ENCODE assay signal across 9 cellular contexts in the genomic region with DNA sequence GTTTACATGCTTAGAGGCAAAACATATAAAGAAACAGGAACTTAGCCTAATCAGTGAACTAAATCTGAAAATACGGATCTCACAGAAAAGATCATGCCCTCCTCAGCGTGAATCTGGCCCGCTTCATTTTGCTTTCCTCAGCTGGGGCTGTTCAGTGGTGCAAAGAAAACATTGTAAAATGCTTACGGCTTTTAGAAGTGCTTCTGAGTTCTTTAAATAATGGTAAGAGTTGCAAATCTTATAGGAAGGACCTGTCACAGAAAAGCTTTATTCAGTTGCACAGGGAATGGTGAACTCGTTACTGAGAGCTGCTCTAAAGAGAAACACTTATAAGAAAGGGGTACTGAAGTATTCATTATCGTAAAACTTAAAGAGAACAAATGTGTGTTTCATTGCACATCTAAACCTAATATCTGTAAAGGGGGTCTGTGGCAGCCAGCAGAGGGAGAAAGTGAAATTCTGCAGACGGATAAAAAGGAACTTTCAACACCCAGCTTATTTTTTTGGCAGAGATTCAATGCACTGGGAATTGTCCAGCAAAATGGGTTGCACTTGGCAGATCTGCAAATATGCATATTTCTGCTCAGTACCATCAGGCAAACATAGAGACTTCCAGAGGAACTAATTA.
A peak's percentile ranks its signal among the peaks of the same experiment; 100 is the strongest.
DNase-seq lines count a peak whose midpoint lies in the region; ATAC-seq and TF ChIP-seq lines count a peak whose summit lies in the region.
"Had no signal": no experiment of that assay in that cellular context is flagged by ENCODE, and none has a peak within 500 bp of the region (broad histone marks: within the 10 kb centered on the region; RNA-seq: fewer than 3 reads in every experiment).

No MANE protein-coding gene starts in this region.

- intact Hi-C loops in ovary (cut with DNase I) (no loop called here), Calu3 (cut with micrococcal nuclease; ENCODE audit: unreplicated experiment) (no loop called here), Caco-2 (cut with micrococcal nuclease; ENCODE audit: unreplicated experiment) (no loop called here)

- no peak overlapping the region for H3K4me3 ChIP-seq in HUES64 (ENCODE audit: low read length)
- peak overlapping the region; percentile 21 for H3K4me3 ChIP-seq in ovary
- no peak overlapping the region for H3K4me3 ChIP-seq in Caco-2 (ENCODE audit: low read depth, low read length)

- H3K36me3 ChIP-seq in HUES64 (ENCODE audit: insufficient read depth, low read length) (peaks cover 2% of the 10 kb centered on the region; the same call in 1 of the 2 replicates), ovary (no peaks in the 10 kb centered on the region), Caco-2 (ENCODE audit: control insufficient read depth, insufficient read depth, low read length) (no peaks in the 10 kb centered on the region)

- no peak for TF ChIP-seq EP300 in ovary (IDR thresholded peaks at IDR 0.05)

- TF ChIP-seq CTCF in ovary (IDR thresholded peaks at IDR 0.05) (no peak), Calu3 (IDR thresholded peaks at IDR 0.05; ENCODE audit: unreplicated experiment) (no peak), Caco-2 (IDR thresholded peaks at IDR 0.05; ENCODE audit: insufficient read depth in 1 of 2, low read depth in 1 of 2, low read length in 1 of 2, severe bottlenecking in 1 of 2, unreplicated experiment in 1 of 2) (no peak)

- POLR2A ChIA-PET in Caco-2 (lab: Charles Lee) = no interaction called here
- POLR2A ChIA-PET in T-cell (lab: Charles Lee) = no interaction called here

- H3K27ac ChIP-seq in HUES64 (ENCODE audit: low read depth, low read length) (peak overlapping the region; percentile 3; the same call in 1 of the 2 replicates), ovary (no peak overlapping the region)

- H3K36me3 Mint-ChIP-seq in Calu3 (ENCODE audit: insufficient read depth, unreplicated experiment) = no peaks in the 10 kb centered on the region
- H3K36me3 Mint-ChIP-seq in Caco-2 (ENCODE audit: insufficient read depth, unreplicated experiment) = no peaks in the 10 kb centered on the region
- H3K36me3 Mint-ChIP-seq in T-cell = no peaks in the 10 kb centered on the region
- H3K36me3 Mint-ChIP-seq: activated naive CD8-positive, alpha-beta T cell treated with anti-CD3 and anti-CD28 coated beads, Interleukin-2, amount 10 ng/mL, durations not matched to agents 7 days and 5 days had no signal

- H3K9ac ChIP-seq in HUES64 (ENCODE audit: low read depth, low read length) = no peak overlapping the region

- DNase-seq in GM03348 (ENCODE audit: low spot score) (peak; percentile 63), epidermal melanocyte (ENCODE audit: insufficient read length, low spot score) (peak; percentile 39), ovary (peak in 3 of 5 donors; percentile 23 to 30 (median 28)), NCI-H1417 treated with DMSO at 0.1 percent for 48 hours (lab: John Stamatoyannopoulos, UW) (no peak), Calu3 (no peak), Caco-2 (no peak), T-cell (no peak)
- DNase-seq: activated naive CD8-positive, alpha-beta T cell treated with anti-CD3 and anti-CD28 coated beads, Interleukin-2, amount 10 ng/mL, durations not matched to agents 7 days and 5 days had no signal

- no peak for ATAC-seq in T-cell (replicated peaks in 1 of 4)

- H3K9me3 Mint-ChIP-seq in Calu3 (ENCODE audit: low read depth, unreplicated experiment) (no peaks in the 10 kb centered on the region), Caco-2 (ENCODE audit: unreplicated experiment) (no peaks in the 10 kb centered on the region), T-cell (no peaks in the 10 kb centered on the region)
- H3K9me3 Mint-ChIP-seq: activated naive CD8-positive, alpha-beta T cell treated with anti-CD3 and anti-CD28 coated beads, Interleukin-2, amount 10 ng/mL, durations not matched to agents 7 days and 5 days had no signal

- CTCF ChIA-PET in Calu3 (lab: Charles Lee) (interaction anchor here (0.7 kb wide), 1 partner anchor 1653 kb away, joined by 5 read pairs; no protein-coding TSS in a partner anchor), Caco-2 (lab: Charles Lee) (interaction anchor here (0.6 to 1.1 kb wide), 3 partner anchors 26 to 69 kb away, joined by 3 to 11 read pairs (median 5); no protein-coding TSS in a partner anchor), T-cell (lab: Charles Lee) (no interaction called here)

- H3K27me3 Mint-ChIP-seq in Calu3 (ENCODE audit: unreplicated experiment) (no peaks in the 10 kb centered on the region), Caco-2 (ENCODE audit: insufficient read depth, unreplicated experiment) (no peaks in the 10 kb centered on the region), T-cell (peaks cover 3 to 8% of the 10 kb centered on the region in 2 donors)

- H3K4me3 Mint-ChIP-seq in Calu3 (ENCODE audit: low read depth, unreplicated experiment) (no peak overlapping the region), Caco-2 (ENCODE audit: unreplicated experiment) (no peak overlapping the region), T-cell (no peak overlapping the region)
- H3K4me3 Mint-ChIP-seq: activated naive CD8-positive, alpha-beta T cell treated with anti-CD3 and anti-CD28 coated beads, Interleukin-2, amount 10 ng/mL, durations not matched to agents 7 days and 5 days had no signal

- no peak overlapping the region for H3K27ac Mint-ChIP-seq in Calu3 (ENCODE audit: unreplicated experiment)
- no peak overlapping the region for H3K27ac Mint-ChIP-seq in Caco-2 (ENCODE audit: unreplicated experiment)
- H3K27ac Mint-ChIP-seq in T-cell = no peak overlapping the region
- H3K27ac Mint-ChIP-seq: activated naive CD8-positive, alpha-beta T cell treated with anti-CD3 and anti-CD28 coated beads, Interleukin-2, amount 10 ng/mL, durations not matched to agents 7 days and 5 days had no signal

- BruUV-seq in Calu3 (replicated peaks; lab: Mats Ljungman, UMichigan) (no TSS peak), Caco-2 (replicated peaks; lab: Mats Ljungman, UMichigan) (no TSS peak)

- WGBS in HUES64 = 89% methylated on average over 7 of the region's 7 CpGs
- 5 to 6% (median 5%) methylated on average over 7 of the region's 7 CpGs for WGBS in ovary, 3 donors

- no peaks in the 10 kb centered on the region for H3K27me3 ChIP-seq in HUES64 (ENCODE audit: insufficient read depth, low read length)
- H3K27me3 ChIP-seq in ovary = no peaks in the 10 kb centered on the region
- no peaks in the 10 kb centered on the region for H3K27me3 ChIP-seq in Caco-2 (replicated peaks; ENCODE audit: control insufficient read depth, insufficient read depth, low read length)

- TF ChIP-seq POLR2A in ovary (IDR thresholded peaks at IDR 0.05) = no peak

- H3K4me1 Mint-ChIP-seq in Calu3 (ENCODE audit: low read depth, unreplicated experiment) (no peaks in the 10 kb centered on the region), Caco-2 (ENCODE audit: low read depth, unreplicated experiment) (peaks cover 10% of the 10 kb centered on the region), T-cell (peaks cover 0 to 6% (median 5%) of the 10 kb centered on the region in 3 donors)
- H3K4me1 Mint-ChIP-seq: activated naive CD8-positive, alpha-beta T cell treated with anti-CD3 and anti-CD28 coated beads, Interleukin-2, amount 10 ng/mL, durations not matched to agents 7 days and 5 days had no signal

- peaks cover 19% of the 10 kb centered on the region; the same call in 1 of the 2 replicates for H3K4me1 ChIP-seq in HUES64 (ENCODE audit: insufficient read depth, low read length)
- no peaks in the 10 kb centered on the region for H3K4me1 ChIP-seq in ovary (ENCODE audit: insufficient read depth)
- H3K4me1 ChIP-seq in Caco-2 = no peaks in the 10 kb centered on the region

- H3K9me3 ChIP-seq in HUES64 (ENCODE audit: insufficient read depth, low read depth, low read length) (no peaks in the 10 kb centered on the region), ovary (no peaks in the 10 kb centered on the region), Caco-2 (no peaks in the 10 kb centered on the region)

Comparison
In these comparisons a context has a peak if more than half of its experiments do, and no peak if none do; other contexts are left out.
1. DNase-seq: peak in GM03348 (single experiment), epidermal melanocyte (single experiment) and ovary (3 of 5); none in NCI-H1417 treated with DMSO at 0.1 percent for 48 hours (single experiment), Calu3 (single experiment), Caco-2 (0 of 2) and T-cell (0 of 34).
2. CTCF ChIA-PET loops: an anchor here in Calu3 (0.7 kb wide) and Caco-2 (0.6 to 1.1 kb wide); none called in T-cell.